Comparison of ENCODE assay signal across 10 cellular contexts in genomic region chr5:67160985-67161384, GRCh38. TPM values are rescaled to one million over a fixed set of nuclear protein-coding genes. Genes with fewer than 3 reads are reported as not detected.
DNase-seq lines count a peak whose midpoint lies in the region; ATAC-seq and TF ChIP-seq lines count a peak whose summit lies in the region.
"Had no signal": no experiment of that assay in that cellular context is flagged by ENCODE, and none has a peak within 500 bp of the region (broad histone marks: within the 10 kb centered on the region; RNA-seq: fewer than 3 reads in every experiment).

No MANE protein-coding gene starts in this region.

- TF ChIP-seq CTCF in fibroblast of pulmonary artery (IDR thresholded peaks at IDR 0.05; ENCODE audit: low read length, missing control alignments): no peak
- no peak for TF ChIP-seq CTCF in tibial artery (IDR thresholded peaks at IDR 0.05)
- no peak for TF ChIP-seq CTCF in OCI-LY7 (conservative IDR thresholded peaks at IDR 0.05; ENCODE audit: low read length)

- peaks cover 21% of the 10 kb centered on the region for H3K36me3 Mint-ChIP-seq in activated T-cell treated with anti-CD3 and anti-CD28 coated beads, Interleukin-2, amount 50 U/mL, for 4 hours (ENCODE audit: insufficient read depth)

- H4K20me1 ChIP-seq in OCI-LY7 (ENCODE audit: insufficient read depth, low read length): no peaks in the 10 kb centered on the region

- no peaks in the 10 kb centered on the region for H3K9me2 ChIP-seq in OCI-LY7 (ENCODE audit: insufficient read depth, low read length)

- peaks cover 0 to 22% (median 8%) of the 10 kb centered on the region in 4 donors for H3K4me1 ChIP-seq in tibial artery
- H3K4me1 ChIP-seq in OCI-LY7 (ENCODE audit: insufficient read depth, low read length, poor library complexity, severe bottlenecking): peaks cover 6% of the 10 kb centered on the region

- H3K9me3 ChIP-seq in tibial artery (no peaks in the 10 kb centered on the region), OCI-LY7 (ENCODE audit: low read length) (no peaks in the 10 kb centered on the region)

- BruUV-seq in OCI-LY7 (replicated peaks; lab: Mats Ljungman, UMichigan): no TSS peak

- H3K27me3 ChIP-seq in tibial artery: no peaks in the 10 kb centered on the region

- H3K36me3 ChIP-seq in tibial artery (peaks cover 23 to 43% (median 35%) of the 10 kb centered on the region in 3 donors), OCI-LY7 (ENCODE audit: insufficient read depth, low read length) (no peaks in the 10 kb centered on the region)

- peak; percentile 30 for DNase-seq in activated T-cell treated with anti-CD3 and anti-CD28 coated beads, Interleukin-2, amount 50 U/mL, for 1 hour
- DNase-seq in activated T-cell treated with anti-CD3 and anti-CD28 coated beads for 4 hours (no peak), fibroblast of pulmonary artery (ENCODE audit: low read depth) (peak; percentile 60), tibial artery (peak in 1 of 2 donors; percentile 67), NCI-H2196 treated with DMSO at 0.1 percent for 48 hours (lab: John Stamatoyannopoulos, UW; ENCODE audit: unreplicated experiment) (no peak), OCI-LY7 (ENCODE audit: low spot score) (no peak)
- peak; percentile 26 for DNase-seq in activated T-cell treated with anti-CD3 and anti-CD28 coated beads, Interleukin-2, amount 50 U/mL, for 4 hours
- DNase-seq: left ventricle myocardium superior, NCI-H1417 treated with DMSO at 0.1 percent for 48 hours had no signal

- POLR2A ChIA-PET in OCI-LY7 (lab: Charles Lee): interaction anchor here (0.6 to 1.6 kb wide), 3 partner anchors 44 to 1089 kb away, joined by 3 read pairs; no protein-coding TSS in a partner anchor

- intact Hi-C loops in tibial artery (cut with DNase I; ENCODE audit: low total_unique reads): no loop called here
- intact Hi-C loops in OCI-LY7 (cut with micrococcal nuclease; ENCODE audit: unreplicated experiment): no loop called here

- H3K4me3 ChIP-seq in fibroblast of pulmonary artery (replicated peaks; ENCODE audit: low read depth, low read length) (no peak overlapping the region), tibial artery (no peak overlapping the region), OCI-LY7 (ENCODE audit: low read depth, low read length, poor library complexity, severe bottlenecking) (no peak overlapping the region)

- H3K4me1 Mint-ChIP-seq in activated T-cell treated with anti-CD3 and anti-CD28 coated beads, Interleukin-2, amount 50 U/mL, for 4 hours (ENCODE audit: low read depth): peaks cover 85% of the 10 kb centered on the region

- no peak overlapping the region for H2AFZ ChIP-seq in OCI-LY7 (ENCODE audit: low read length)

- no peaks in the 10 kb centered on the region for H3K79me2 ChIP-seq in OCI-LY7 (ENCODE audit: insufficient read depth, low read depth, low read length)

- no peaks in the 10 kb centered on the region for H3K27me3 Mint-ChIP-seq in activated T-cell treated with anti-CD3 and anti-CD28 coated beads, Interleukin-2, amount 50 U/mL, for 4 hours (ENCODE audit: low read depth)

- H3K27ac ChIP-seq in tibial artery (peak overlapping the region; percentile 2 to 56), OCI-LY7 (ENCODE audit: low read depth, low read length, poor library complexity, severe bottlenecking) (no peak overlapping the region)

- CTCF ChIA-PET in OCI-LY7 (lab: Charles Lee; ENCODE audit: unreplicated experiment): no interaction called here

- peak overlapping the region; percentile 64 for H3K4me3 Mint-ChIP-seq in activated T-cell treated with anti-CD3 and anti-CD28 coated beads, Interleukin-2, amount 50 U/mL, for 4 hours

- no peaks in the 10 kb centered on the region for H3K9me3 Mint-ChIP-seq in activated T-cell treated with anti-CD3 and anti-CD28 coated beads, Interleukin-2, amount 50 U/mL, for 4 hours

- peak; percentile 32 to 64 for ATAC-seq in activated T-cell treated with anti-CD3 and anti-CD28 coated beads, Interleukin-2, amount 50 U/mL, for 4 hours
- no peak for ATAC-seq in GM21619 (IDR thresholded peaks at IDR 0.05; ENCODE audit: unreplicated experiment)
- ATAC-seq: left ventricle myocardium superior had no signal

- H3K4me2 ChIP-seq in OCI-LY7 (ENCODE audit: low read length): no peak overlapping the region

RNA-seq across cellular contexts. Expression of gene CD180, which starts 35.6 kb away (rescaled TPM):
- under 1 TPM; 0.03 to 0.46 (median 0.05) TPM for total RNA-seq in activated T-cell treated with anti-CD3 and anti-CD28 coated beads, Interleukin-2, amount 50 U/mL, for 4 hours
- 11.1 and 14.4 TPM in 2 replicates for total RNA-seq in OCI-LY7 (2014; rRNA removed; shearing (Covaris generic))
- total RNA-seq in OCI-LY7 (2022): 14.7 and 15.7 TPM in 2 replicates

Comparison
In these comparisons a context has a peak if more than half of its experiments do, and no peak if none do; other contexts are left out.
1. DNase-seq: peak in activated T-cell treated with anti-CD3 and anti-CD28 coated beads, Interleukin-2, amount 50 U/mL, for 1 hour (single experiment), activated T-cell treated with anti-CD3 and anti-CD28 coated beads, Interleukin-2, amount 50 U/mL, for 4 hours (single experiment) and fibroblast of pulmonary artery (single experiment); none in activated T-cell treated with anti-CD3 and anti-CD28 coated beads for 4 hours (single experiment), NCI-H2196 treated with DMSO at 0.1 percent for 48 hours (single experiment) and OCI-LY7 (single experiment).
2. RNA of gene CD180, which starts 35.6 kb away (total RNA-seq): 11.1 to 15.7 TPM in OCI-LY7; 0.03 to 0.46 TPM in activated T-cell treated with anti-CD3 and anti-CD28 coated beads, Interleukin-2, amount 50 U/mL, for 4 hours; every median in the first group is over 4 times any median in the second.